In the genomic region with DNA sequence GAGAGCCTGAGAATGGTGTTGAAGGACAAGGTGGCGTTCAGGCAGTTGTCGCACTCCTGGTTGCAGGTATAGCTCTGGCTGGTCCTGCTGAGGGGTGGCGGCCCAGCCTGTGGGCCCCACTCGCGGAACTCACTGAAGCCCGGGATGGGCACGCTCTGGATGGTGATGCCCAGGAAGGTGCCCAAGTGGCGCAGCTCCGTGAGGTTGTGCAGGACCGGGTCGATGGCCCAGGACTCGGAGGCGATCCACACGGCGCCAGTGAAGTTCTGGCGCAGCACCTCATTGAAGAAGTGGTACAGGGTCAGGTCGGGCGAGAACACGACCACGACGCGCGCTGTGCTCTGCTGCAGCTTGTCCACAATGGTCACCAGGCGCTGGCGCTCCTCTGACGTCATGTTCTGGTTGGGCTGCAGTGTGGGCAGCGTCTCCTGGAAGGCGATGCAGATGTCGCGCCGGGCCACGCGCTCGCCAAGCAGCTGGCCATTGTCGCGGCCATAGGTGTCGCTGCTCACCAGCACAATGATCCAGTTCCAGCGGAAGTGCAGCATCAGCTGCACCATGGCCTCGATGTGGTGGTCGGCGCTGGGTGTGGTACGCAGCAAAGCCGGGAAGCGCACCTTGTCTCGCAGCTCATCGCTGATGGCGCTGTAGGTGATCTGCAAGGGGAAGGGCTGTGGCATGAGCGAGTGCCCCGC, we compare ENCODE assay signal across 1 cellular context.
TF ChIP-seq lines count a peak whose summit lies in the region.

No MANE protein-coding gene starts in this region.

TF ChIP-seq in K562, 482 proteins besides CTCF, POLR2A, EP300 and RAD21 (continued from another document):
- TF ChIP-seq THRA (IDR thresholded peaks at IDR 0.05), result no peak
- no peak for TF ChIP-seq GATA2 (CRISPR knock-in tag; IDR thresholded peaks at IDR 0.05)
- no peak for TF ChIP-seq POLR3G (IDR thresholded peaks at IDR 0.05; ENCODE audit: extremely low read depth, insufficient read length, insufficient replicate concordance)
- TF ChIP-seq SP2 (IDR thresholded peaks at IDR 0.05; ENCODE audit: extremely low read depth, low read depth, low read length, poor library complexity, severe bottlenecking), result no peak
- TF ChIP-seq SMARCC2 (IDR thresholded peaks at IDR 0.05; ENCODE audit: low read depth), result no peak
- TF ChIP-seq JUN (IDR thresholded peaks at IDR 0.05; ENCODE audit: borderline replicate concordance, low read depth, low read length), result 0 out of 2 replicates have a peak, but pooled peaks have one; percentile 40
- TF ChIP-seq JUN (CRISPR knock-in tag; IDR thresholded peaks at IDR 0.05; ENCODE audit: borderline replicate concordance), result no peak
- TF ChIP-seq HNRNPL (IDR thresholded peaks at IDR 0.05; ENCODE audit: low read depth, low read length), result no peak
- TF ChIP-seq LCOR (CRISPR knock-in tag; IDR thresholded peaks at IDR 0.05), result no peak
- no peak for TF ChIP-seq ZNF717 (CRISPR knock-in tag; IDR thresholded peaks at IDR 0.05)
- peak in 1 of 2 experiments; percentile 28; a peak in 2 of 4 replicates for TF ChIP-seq NRF1 (conservative IDR thresholded peaks at IDR 0.05 in 1 of 2, IDR thresholded peaks at IDR 0.05 in 1 of 2)
- TF ChIP-seq ZNF449 (CRISPR knock-in tag; IDR thresholded peaks at IDR 0.05), result no peak
- TF ChIP-seq RBFOX2 (IDR thresholded peaks at IDR 0.05; ENCODE audit: low read depth, low read length), result peak; percentile 51
- TF ChIP-seq, protein P1, sequence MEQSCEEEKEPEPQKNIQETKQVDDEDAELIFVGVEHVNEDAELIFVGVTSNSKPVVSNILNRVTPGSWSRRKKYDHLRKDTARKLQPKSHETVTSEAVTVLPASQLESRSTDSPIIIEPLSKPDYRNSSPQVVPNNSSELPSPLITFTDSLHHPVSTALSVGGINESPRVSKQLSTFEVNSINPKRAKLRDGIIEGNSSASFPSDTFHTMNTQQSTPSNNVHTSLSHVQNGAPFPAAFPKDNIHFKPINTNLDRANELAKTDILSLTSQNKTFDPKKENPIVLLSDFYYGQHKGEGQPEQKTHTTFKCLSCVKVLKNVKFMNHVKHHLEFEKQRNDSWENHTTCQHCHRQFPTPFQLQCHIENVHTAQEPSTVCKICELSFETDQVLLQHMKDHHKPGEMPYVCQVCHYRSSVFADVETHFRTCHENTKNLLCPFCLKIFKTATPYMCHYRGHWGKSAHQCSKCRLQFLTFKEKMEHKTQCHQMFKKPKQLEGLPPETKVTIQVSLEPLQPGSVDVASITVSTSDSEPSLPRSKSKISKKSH (CRISPR knock-in tag; IDR thresholded peaks at IDR 0.05), result no peak
- no peak for TF ChIP-seq ZNF274 (IDR thresholded peaks at IDR 0.05; ENCODE audit: borderline replicate concordance, low read depth, low read length)
- TF ChIP-seq TCF7L2 (IDR thresholded peaks at IDR 0.05; ENCODE audit: low read depth, low read length), result no peak
- TF ChIP-seq BCLAF1 (IDR thresholded peaks at IDR 0.05; ENCODE audit: borderline replicate concordance in 1 of 2, control insufficient read depth in 1 of 2, low read depth in 2 of 2, low read length in 1 of 2), result no peak
- TF ChIP-seq IRF2 (CRISPR knock-in tag; IDR thresholded peaks at IDR 0.05), result no peak
- TF ChIP-seq, protein P2, sequence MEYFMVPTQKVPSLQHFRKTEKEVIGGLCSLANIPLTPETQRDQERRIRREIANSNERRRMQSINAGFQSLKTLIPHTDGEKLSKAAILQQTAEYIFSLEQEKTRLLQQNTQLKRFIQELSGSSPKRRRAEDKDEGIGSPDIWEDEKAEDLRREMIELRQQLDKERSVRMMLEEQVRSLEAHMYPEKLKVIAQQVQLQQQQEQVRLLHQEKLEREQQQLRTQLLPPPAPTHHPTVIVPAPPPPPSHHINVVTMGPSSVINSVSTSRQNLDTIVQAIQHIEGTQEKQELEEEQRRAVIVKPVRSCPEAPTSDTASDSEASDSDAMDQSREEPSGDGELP (CRISPR knock-in tag; IDR thresholded peaks at IDR 0.05; ENCODE audit: borderline replicate concordance), result peak; percentile 93
- TF ChIP-seq ZNF764 (CRISPR knock-in tag; IDR thresholded peaks at IDR 0.05; ENCODE audit: low read depth), result peak; percentile 72; the same call in 1 of the 2 replicates
- TF ChIP-seq, protein P3, sequence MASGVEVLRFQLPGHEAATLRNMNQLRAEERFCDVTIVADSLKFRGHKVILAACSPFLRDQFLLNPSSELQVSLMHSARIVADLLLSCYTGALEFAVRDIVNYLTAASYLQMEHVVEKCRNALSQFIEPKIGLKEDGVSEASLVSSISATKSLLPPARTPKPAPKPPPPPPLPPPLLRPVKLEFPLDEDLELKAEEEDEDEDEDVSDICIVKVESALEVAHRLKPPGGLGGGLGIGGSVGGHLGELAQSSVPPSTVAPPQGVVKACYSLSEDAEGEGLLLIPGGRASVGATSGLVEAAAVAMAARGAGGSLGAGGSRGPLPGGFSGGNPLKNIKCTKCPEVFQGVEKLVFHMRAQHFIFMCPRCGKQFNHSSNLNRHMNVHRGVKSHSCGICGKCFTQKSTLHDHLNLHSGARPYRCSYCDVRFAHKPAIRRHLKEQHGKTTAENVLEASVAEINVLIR (CRISPR knock-in tag; IDR thresholded peaks at IDR 0.05), result no peak
- TF ChIP-seq CTBP1 (IDR thresholded peaks at IDR 0.05; ENCODE audit: borderline replicate concordance), result peak; percentile 63; the same call in 1 of the 2 replicates
- TF ChIP-seq UBTF (IDR thresholded peaks at IDR 0.05; ENCODE audit: borderline replicate concordance in 1 of 2, low read depth in 2 of 2, low read length in 2 of 2), result no peak
- TF ChIP-seq NR2C1 (IDR thresholded peaks at IDR 0.05), result no peak
- no peak for TF ChIP-seq NR2C1 (tag; IDR thresholded peaks at IDR 0.05)
- TF ChIP-seq ZNF121 (CRISPR knock-in tag; conservative IDR thresholded peaks at IDR 0.05), result no peak
